In genomic region chr3:15535757-15536156, GRCh38 we compare ENCODE assay signal across 10 cellular contexts. TPM values are rescaled to one million over a fixed set of nuclear protein-coding genes. Genes with fewer than 3 reads are reported as not detected.
DNase-seq lines count a peak whose midpoint lies in the region; ATAC-seq and TF ChIP-seq lines count a peak whose summit lies in the region.
"Had no signal": no experiment of that assay in that cellular context is flagged by ENCODE, and none has a peak within 500 bp of the region (broad histone marks: within the 10 kb centered on the region; RNA-seq: fewer than 3 reads in every experiment).

No MANE protein-coding gene starts in this region.

- H3K4me1 Mint-ChIP-seq in stimulated activated effector memory CD8-positive, alpha-beta T cell treated with anti-CD3 and anti-CD28 coated beads, Interleukin-12 subunit alpha, Interleukin-12 subunit beta, amount 100 ng/mL, for 72 hours, result peaks cover 64% of the 10 kb centered on the region
- H3K4me1 Mint-ChIP-seq: neural crest cell had no signal

- no peak for TF ChIP-seq EP300 in tibial nerve (IDR thresholded peaks at IDR 0.05)

- H3K4me1 ChIP-seq in osteoblast (ENCODE audit: insufficient read depth, low read length) (no peaks in the 10 kb centered on the region), tibial nerve (no peaks in the 10 kb centered on the region), breast epithelium (no peaks in the 10 kb centered on the region)

- no peaks in the 10 kb centered on the region for H3K9me3 ChIP-seq in osteoblast (ENCODE audit: low read depth, low read length)
- no peaks in the 10 kb centered on the region for H3K9me3 ChIP-seq in tibial nerve
- no peaks in the 10 kb centered on the region for H3K9me3 ChIP-seq in breast epithelium

- peak overlapping the region; percentile 8 for H3K27ac Mint-ChIP-seq in stimulated activated effector memory CD8-positive, alpha-beta T cell treated with anti-CD3 and anti-CD28 coated beads, Interleukin-12 subunit alpha, Interleukin-12 subunit beta, amount 100 ng/mL, for 72 hours

- TF ChIP-seq POLR2A in tibial nerve (IDR thresholded peaks at IDR 0.05), result no peak
- TF ChIP-seq POLR2A in breast epithelium (IDR thresholded peaks at IDR 0.05), result no peak

- H3K4me3 ChIP-seq in osteoblast (ENCODE audit: insufficient read depth, low read length), result no peak overlapping the region
- no peak overlapping the region for H3K4me3 ChIP-seq in tibial nerve
- H3K4me3 ChIP-seq in breast epithelium, result no peak overlapping the region
- H3K4me3 ChIP-seq: cardiac muscle cell had no signal

- peak; percentile 59 for ATAC-seq in HG03442 (IDR thresholded peaks at IDR 0.05; ENCODE audit: unreplicated experiment)
- peak; percentile 97 for ATAC-seq in stimulated activated effector memory CD8-positive, alpha-beta T cell treated with anti-CD3 and anti-CD28 coated beads, Interleukin-12 subunit alpha, Interleukin-12 subunit beta, amount 100 ng/mL, for 72 hours
- ATAC-seq in SK-N-SH treated with all-trans-retinoic acid at 6 μM for 48 hours, result no peak

- no peaks in the 10 kb centered on the region for H3K36me3 Mint-ChIP-seq in stimulated activated effector memory CD8-positive, alpha-beta T cell treated with anti-CD3 and anti-CD28 coated beads, Interleukin-12 subunit alpha, Interleukin-12 subunit beta, amount 100 ng/mL, for 72 hours

- H3K27ac ChIP-seq in osteoblast (ENCODE audit: low read depth, low read length) (no peak overlapping the region), tibial nerve (no peak overlapping the region), breast epithelium (no peak overlapping the region)
- H3K27ac ChIP-seq: cardiac muscle cell had no signal

- H3K4me3 Mint-ChIP-seq in stimulated activated effector memory CD8-positive, alpha-beta T cell treated with anti-CD3 and anti-CD28 coated beads, Interleukin-12 subunit alpha, Interleukin-12 subunit beta, amount 100 ng/mL, for 72 hours, result peak overlapping the region; percentile 63
- H3K4me3 Mint-ChIP-seq: neural crest cell had no signal

- H3K27me3 ChIP-seq in osteoblast (ENCODE audit: insufficient read depth, low read length) (no peaks in the 10 kb centered on the region), tibial nerve (no peaks in the 10 kb centered on the region), breast epithelium (no peaks in the 10 kb centered on the region)
- H3K27me3 ChIP-seq: cardiac muscle cell had no signal

- no peak for TF ChIP-seq CTCF in osteoblast (IDR thresholded peaks at IDR 0.05; ENCODE audit: extremely low read depth, low read depth, low read length)
- TF ChIP-seq CTCF in tibial nerve (IDR thresholded peaks at IDR 0.05), result no peak
- no peak for TF ChIP-seq CTCF in breast epithelium (IDR thresholded peaks at IDR 0.05)

- no peaks in the 10 kb centered on the region for H4K20me1 ChIP-seq in osteoblast (ENCODE audit: insufficient read depth, low read length)

- no peak overlapping the region for H2AFZ ChIP-seq in osteoblast (ENCODE audit: low read length)

- 89 to 90% methylated on average over 2 of the region's 2 CpGs for WGBS in tibial nerve, 2 donors

- DNase-seq in activated T-cell treated with anti-CD3 and anti-CD28 coated beads for 48 hours (ENCODE audit: low read depth) (peak; percentile 30), kidney tubule cell (ENCODE audit: low spot score) (peak; percentile 44), osteoblast (ENCODE audit: insufficient read length, low spot score, missing footprints) (no peak), tibial nerve (ENCODE audit: low spot score in 2 of 2) (no peak), breast epithelium (ENCODE audit: low spot score in 2 of 2) (no peak)
- peak; percentile 23 to 66 for DNase-seq in stimulated activated effector memory CD8-positive, alpha-beta T cell treated with anti-CD3 and anti-CD28 coated beads, Interleukin-12 subunit alpha, Interleukin-12 subunit beta, amount 100 ng/mL, for 72 hours (ENCODE audit: low spot score in 2 of 2)

- H3K36me3 ChIP-seq in osteoblast (ENCODE audit: insufficient read depth, low read length), result no peaks in the 10 kb centered on the region
- peaks cover 0 to 27% (median 0%) of the 10 kb centered on the region in 3 donors for H3K36me3 ChIP-seq in tibial nerve
- H3K36me3 ChIP-seq in breast epithelium, result no peaks in the 10 kb centered on the region
- H3K36me3 ChIP-seq: cardiac muscle cell had no signal

- H3K79me2 ChIP-seq in osteoblast (ENCODE audit: insufficient read depth, low read length), result no peaks in the 10 kb centered on the region

- no peak overlapping the region for H3K4me2 ChIP-seq in osteoblast (ENCODE audit: insufficient read depth, low read length)

- no peaks in the 10 kb centered on the region for H3K9me3 Mint-ChIP-seq in stimulated activated effector memory CD8-positive, alpha-beta T cell treated with anti-CD3 and anti-CD28 coated beads, Interleukin-12 subunit alpha, Interleukin-12 subunit beta, amount 100 ng/mL, for 72 hours
- H3K9me3 Mint-ChIP-seq: neural crest cell had no signal

- intact Hi-C loops in breast epithelium (cut with DNase I; ENCODE audit: low total_unique reads), result no loop called here

TF ChIP-seq in SK-N-SH treated with all-trans-retinoic acid at 6 μM for 48 hours, 23 proteins besides CTCF, POLR2A, EP300 and RAD21 (continues in another document):
- TF ChIP-seq ESRRG (CRISPR knock-in tag; IDR thresholded peaks at IDR 0.05) (no peak), TSHZ2 (CRISPR knock-in tag; IDR thresholded peaks at IDR 0.05) (no peak), ZNF70 (CRISPR knock-in tag; IDR thresholded peaks at IDR 0.05) (no peak), SNAI2 (CRISPR knock-in tag; IDR thresholded peaks at IDR 0.05) (no peak), ZC3H10 (CRISPR knock-in tag; IDR thresholded peaks at IDR 0.05) (no peak), BACH2 (CRISPR knock-in tag; IDR thresholded peaks at IDR 0.05; ENCODE audit: borderline replicate concordance) (no peak), CSRNP3 (CRISPR knock-in tag; IDR thresholded peaks at IDR 0.05) (no peak), ARNTL (CRISPR knock-in tag; IDR thresholded peaks at IDR 0.05; ENCODE audit: borderline replicate concordance, low read depth) (no peak), POU6F1 (CRISPR knock-in tag; IDR thresholded peaks at IDR 0.05; ENCODE audit: borderline replicate concordance, low read depth) (no peak), TOX (CRISPR knock-in tag; IDR thresholded peaks at IDR 0.05; ENCODE audit: borderline replicate concordance) (no peak)

RNA-seq across cellular contexts. Expression of gene COLQ, which starts 14.3 kb away (rescaled TPM):
- total RNA-seq in osteoblast, result 1.4 and 1.5 TPM in 2 replicates
- 10 to 100 TPM in 1 of 4 donors, 1 to 10 TPM in 3; 1.9 to 10.2 (median 3.6) TPM for total RNA-seq in tibial nerve
- 1 to 10 TPM; 1.8 to 3.3 (median 1.9) TPM for total RNA-seq in breast epithelium

Comparison
In these comparisons a context has a peak if more than half of its experiments do, and no peak if none do; other contexts are left out.
1. DNase-seq: peak in activated T-cell treated with anti-CD3 and anti-CD28 coated beads for 48 hours (single experiment), kidney tubule cell (single experiment) and stimulated activated effector memory CD8-positive, alpha-beta T cell treated with anti-CD3 and anti-CD28 coated beads, Interleukin-12 subunit alpha, Interleukin-12 subunit beta, amount 100 ng/mL, for 72 hours (2 of 2); none in osteoblast (single experiment), tibial nerve (0 of 2) and breast epithelium (0 of 2).